ENCODE assay signal across 28 cellular contexts in genomic region chr4:58214376-58214775, GRCh38.
"Had no signal": no experiment of that assay in that cellular context is flagged by ENCODE, and none has a peak within 500 bp of the region (broad histone marks: within the 10 kb centered on the region; RNA-seq: fewer than 3 reads in every experiment).

No MANE protein-coding gene starts in this region.

- H3K27me3 Mint-ChIP-seq: activated CD4-positive, alpha-beta memory T cell treated with anti-CD3 and anti-CD28 coated beads, Interleukin-2, amount 10 ng/mL, durations not matched to agents 7 days and 5 days; activated CD4-positive, alpha-beta T cell treated with anti-CD3 and anti-CD28 coated beads, Interleukin-2, amount 10 ng/mL, durations not matched to agents 7 days and 5 days; activated naive CD4-positive, alpha-beta T cell treated with anti-CD3 and anti-CD28 coated beads, Interleukin-2, amount 10 ng/mL, durations not matched to agents 7 days and 5 days; activated naive CD8-positive, alpha-beta T cell treated with anti-CD3 and anti-CD28 coated beads, Interleukin-2, amount 10 ng/mL, durations not matched to agents 7 days and 5 days; activated T-cell treated with anti-CD3 and anti-CD28 coated beads, Interleukin-2, amount 50 U/mL, for 24 hours; naive B cell; stimulated activated naive CD8-positive, alpha-beta T cell treated with anti-CD3 and anti-CD28 coated beads, Interleukin-15, amount 100 ng/mL, for 72 hours had no signal

- H3K36me3 Mint-ChIP-seq: activated naive CD4-positive, alpha-beta T cell treated with anti-CD3 and anti-CD28 coated beads, Interleukin-2, amount 10 ng/mL, durations not matched to agents 7 days and 5 days; activated naive CD8-positive, alpha-beta T cell treated with anti-CD3 and anti-CD28 coated beads, Interleukin-2, amount 10 ng/mL, durations not matched to agents 7 days and 5 days; mesothelial cell of epicardium; naive B cell had no signal

- H3K27ac Mint-ChIP-seq: activated CD4-positive, alpha-beta memory T cell treated with anti-CD3 and anti-CD28 coated beads, Interleukin-2, amount 10 ng/mL, durations not matched to agents 7 days and 5 days; activated CD4-positive, alpha-beta T cell treated with anti-CD3 and anti-CD28 coated beads, Interleukin-2, amount 10 ng/mL, durations not matched to agents 7 days and 5 days; activated naive CD4-positive, alpha-beta T cell treated with anti-CD3 and anti-CD28 coated beads, Interleukin-2, amount 10 ng/mL, durations not matched to agents 7 days and 5 days; activated naive CD8-positive, alpha-beta T cell treated with anti-CD3 and anti-CD28 coated beads, Interleukin-2, amount 10 ng/mL, durations not matched to agents 7 days and 5 days; activated T-cell treated with anti-CD3 and anti-CD28 coated beads, Interleukin-2, amount 50 U/mL, for 24 hours; mesothelial cell of epicardium; naive B cell; stimulated activated naive CD8-positive, alpha-beta T cell treated with anti-CD3 and anti-CD28 coated beads, Interleukin-15, amount 100 ng/mL, for 72 hours had no signal

- H3K4me3 Mint-ChIP-seq: activated CD4-positive, alpha-beta memory T cell treated with anti-CD3 and anti-CD28 coated beads, Interleukin-2, amount 10 ng/mL, durations not matched to agents 7 days and 5 days; activated CD4-positive, alpha-beta T cell treated with anti-CD3 and anti-CD28 coated beads, Interleukin-2, amount 10 ng/mL, durations not matched to agents 7 days and 5 days; activated naive CD4-positive, alpha-beta T cell treated with anti-CD3 and anti-CD28 coated beads, Interleukin-2, amount 10 ng/mL, durations not matched to agents 7 days and 5 days; activated naive CD8-positive, alpha-beta T cell treated with anti-CD3 and anti-CD28 coated beads, Interleukin-2, amount 10 ng/mL, durations not matched to agents 7 days and 5 days; activated T-cell treated with anti-CD3 and anti-CD28 coated beads, Interleukin-2, amount 50 U/mL, for 24 hours; mesothelial cell of epicardium; stimulated activated naive CD8-positive, alpha-beta T cell treated with anti-CD3 and anti-CD28 coated beads, Interleukin-15, amount 100 ng/mL, for 72 hours had no signal

- H3K9me3 ChIP-seq: esophagus muscularis mucosa, heart left ventricle, left ventricle myocardium inferior, pancreas, prostate gland, upper lobe of left lung had no signal

- H3K27me3 ChIP-seq: esophagus muscularis mucosa, foreskin keratinocyte, heart left ventricle, pancreas, upper lobe of left lung had no signal

- H3K4me3 ChIP-seq: esophagus muscularis mucosa, heart left ventricle, left ventricle myocardium inferior, pancreas, prostate gland, skin epidermis, upper lobe of left lung had no signal

- DNase-seq: activated CD4-positive, alpha-beta memory T cell treated with anti-CD3 and anti-CD28 coated beads, Interleukin-2, amount 10 ng/mL, durations not matched to agents 7 days and 5 days; activated CD4-positive, alpha-beta T cell treated with anti-CD3 and anti-CD28 coated beads, Interleukin-2, amount 10 ng/mL, durations not matched to agents 7 days and 5 days; activated CD8-positive, alpha-beta memory T cell treated with anti-CD3 and anti-CD28 coated beads, Interleukin-2, amount 50 U/mL, for 48 hours; activated gamma-delta T cell; activated naive CD4-positive, alpha-beta T cell treated with anti-CD3 and anti-CD28 coated beads, Interleukin-2, amount 10 ng/mL, durations not matched to agents 7 days and 5 days; activated naive CD8-positive, alpha-beta T cell treated with anti-CD3 and anti-CD28 coated beads, Interleukin-2, amount 10 ng/mL, durations not matched to agents 7 days and 5 days; activated T-cell treated with anti-CD3 and anti-CD28 coated beads, Interleukin-2, amount 50 U/mL, for 24 hours; caudate nucleus; foreskin keratinocyte; heart left ventricle; hypothalamus; left ventricle myocardium inferior; naive B cell; pancreas; retina; stimulated activated CD4-positive, alpha-beta T cell treated with anti-CD3 and anti-CD28 coated beads, Interleukin-12 subunit alpha, Interleukin-12 subunit beta, amount 100 ng/mL, for 4 hours; stimulated activated CD4-positive, alpha-beta T cell treated with anti-CD3 and anti-CD28 coated beads, Interleukin-4, amount 100 ng/mL, for 1 hour; stimulated activated naive CD8-positive, alpha-beta T cell treated with anti-CD3 and anti-CD28 coated beads, Interleukin-15, amount 100 ng/mL, for 72 hours; substantia nigra; T-helper 9 cell; upper lobe of left lung had no signal

- ATAC-seq: activated CD4-positive, CD25-positive, alpha-beta regulatory T cell treated with anti-CD3 and anti-CD28 coated beads, Interleukin-2, amount 50 U/mL, for 24 hours; foreskin keratinocyte; heart left ventricle; pancreas; sciatic nerve; stimulated activated naive CD8-positive, alpha-beta T cell treated with anti-CD3 and anti-CD28 coated beads, Interleukin-15, amount 100 ng/mL, for 72 hours had no signal

- H3K4me1 Mint-ChIP-seq: activated CD4-positive, alpha-beta memory T cell treated with anti-CD3 and anti-CD28 coated beads, Interleukin-2, amount 10 ng/mL, durations not matched to agents 7 days and 5 days; activated CD4-positive, alpha-beta T cell treated with anti-CD3 and anti-CD28 coated beads, Interleukin-2, amount 10 ng/mL, durations not matched to agents 7 days and 5 days; activated naive CD4-positive, alpha-beta T cell treated with anti-CD3 and anti-CD28 coated beads, Interleukin-2, amount 10 ng/mL, durations not matched to agents 7 days and 5 days; activated naive CD8-positive, alpha-beta T cell treated with anti-CD3 and anti-CD28 coated beads, Interleukin-2, amount 10 ng/mL, durations not matched to agents 7 days and 5 days; naive B cell; stimulated activated naive CD8-positive, alpha-beta T cell treated with anti-CD3 and anti-CD28 coated beads, Interleukin-15, amount 100 ng/mL, for 72 hours had no signal

- H3K4me1 ChIP-seq: esophagus muscularis mucosa, foreskin keratinocyte, heart left ventricle, left ventricle myocardium inferior, pancreas, prostate gland, upper lobe of left lung had no signal

- H3K27ac ChIP-seq: esophagus muscularis mucosa, foreskin keratinocyte, heart left ventricle, left ventricle myocardium inferior, pancreas, prostate gland, skin epidermis, upper lobe of left lung, VCaP had no signal

- H3K36me3 ChIP-seq: esophagus muscularis mucosa, heart left ventricle, left ventricle myocardium inferior, pancreas, prostate gland, upper lobe of left lung had no signal
